In genomic region chr1:207064546-207064945, GRCh38 we compare ENCODE assay signal across 32 cellular contexts. TPM values are rescaled to one million over a fixed set of nuclear protein-coding genes. Genes with fewer than 3 reads are reported as not detected.
DNase-seq lines count a peak whose midpoint lies in the region; ATAC-seq, FAIRE-seq and TF ChIP-seq lines count a peak whose summit lies in the region.
"Had no signal": no experiment of that assay in that cellular context is flagged by ENCODE, and none has a peak within 500 bp of the region (broad histone marks: within the 10 kb centered on the region; RNA-seq: fewer than 3 reads in every experiment).

No MANE protein-coding gene starts in this region.

- peak in 1 of 4 donors; percentile 10 for TF ChIP-seq POLR2A in upper lobe of left lung (IDR thresholded peaks at IDR 0.05)

- FAIRE-seq in pancreas (lab: Jason Lieb, UNC): no peak
- FAIRE-seq: GM12892 had no signal

- H2AFZ ChIP-seq in hepatocyte: no peak overlapping the region

- no peak overlapping the region for H3K27ac Mint-ChIP-seq in stimulated activated naive B cell treated with anti-CD40 and anti-IgM and Interleukin-4, amounts not matched to agents 10 μg/mL and 1 μg/mL and 100 μg/mL, for 72 hours
- H3K27ac Mint-ChIP-seq: activated CD8-positive, alpha-beta memory T cell treated with anti-CD3 and anti-CD28 coated beads, Interleukin-2, amount 10 ng/mL, durations not matched to agents 7 days and 5 days; activated naive CD8-positive, alpha-beta T cell treated with anti-CD3 and anti-CD28 coated beads, Interleukin-2, amount 50 U/mL, for 24 hours; memory B cell; type B pancreatic cell had no signal

- TF ChIP-seq CTCF in dorsolateral prefrontal cortex (IDR thresholded peaks at IDR 0.05 in 54 of 56, conservative IDR thresholded peaks at IDR 0.05 in 2 of 56; ENCODE audit: low read depth in 1 of 56, partially characterized antibody in 56 of 56) (no peak), hepatocyte (IDR thresholded peaks at IDR 0.05; ENCODE audit: poor library complexity) (no peak), pancreas (IDR thresholded peaks at IDR 0.05) (no peak), upper lobe of left lung (IDR thresholded peaks at IDR 0.05) (no peak)

- H3K4me3 Mint-ChIP-seq in stimulated activated naive B cell treated with anti-CD40 and anti-IgM and Interleukin-4, amounts not matched to agents 10 μg/mL and 1 μg/mL and 100 μg/mL, for 72 hours: no peak overlapping the region
- H3K4me3 Mint-ChIP-seq: activated CD8-positive, alpha-beta memory T cell treated with anti-CD3 and anti-CD28 coated beads, Interleukin-2, amount 10 ng/mL, durations not matched to agents 7 days and 5 days; activated naive CD8-positive, alpha-beta T cell treated with anti-CD3 and anti-CD28 coated beads, Interleukin-2, amount 50 U/mL, for 24 hours; memory B cell; type B pancreatic cell had no signal

- no peak for TF ChIP-seq EP300 in upper lobe of left lung (IDR thresholded peaks at IDR 0.05)

- no peaks in the 10 kb centered on the region for H3K79me2 ChIP-seq in hepatocyte

- no peaks in the 10 kb centered on the region for H4K20me1 ChIP-seq in hepatocyte (ENCODE audit: insufficient read depth, poor library complexity, severe bottlenecking)
- H4K20me1 ChIP-seq: BLaER1 had no signal

- H3K4me3 ChIP-seq in dorsolateral prefrontal cortex (no peak overlapping the region), hepatocyte (no peak overlapping the region), pancreas (no peak overlapping the region), upper lobe of left lung (no peak overlapping the region)
- H3K4me3 ChIP-seq: BLaER1, gastroesophageal sphincter, right lobe of liver, SK-N-MC had no signal

- no peaks in the 10 kb centered on the region for H3K9me2 ChIP-seq in hepatocyte (replicated peaks; ENCODE audit: insufficient read depth)

- H3K4me1 ChIP-seq in hepatocyte (ENCODE audit: insufficient read depth) (no peaks in the 10 kb centered on the region), pancreas (no peaks in the 10 kb centered on the region), upper lobe of left lung (peaks cover 0 to 11% (median 5%) of the 10 kb centered on the region in 4 donors)
- H3K4me1 ChIP-seq: BLaER1, gastroesophageal sphincter, right lobe of liver had no signal

- DNase-seq in dorsolateral prefrontal cortex: no peak
- DNase-seq in hepatocyte (ENCODE audit: low spot score): no peak
- peak in 3 of 6 donors; percentile 22 to 53 (median 30) for DNase-seq in pancreas
- peak in 1 of 2 donors; percentile 77 for DNase-seq in upper lobe of left lung
- DNase-seq in NCI-H1436 treated with DMSO at 0.1 percent for 48 hours (lab: John Stamatoyannopoulos, UW): no peak
- DNase-seq in stimulated activated naive B cell treated with anti-CD40 and anti-IgM and Interleukin-4, amounts not matched to agents 10 μg/mL and 1 μg/mL and 100 μg/mL, for 72 hours: no peak
- no peak for DNase-seq in NCI-H526 (lab: John Stamatoyannopoulos, UW)
- DNase-seq in ureter (ENCODE audit: low spot score): no peak
- DNase-seq: activated CD4-positive, alpha-beta T cell treated with anti-CD3 and anti-CD28 coated beads, Interleukin-2, amount 50 U/mL, for 4 hours; activated CD8-positive, alpha-beta memory T cell treated with anti-CD3 and anti-CD28 coated beads, Interleukin-2, amount 10 ng/mL, durations not matched to agents 7 days and 5 days; activated naive CD4-positive, alpha-beta T cell; activated naive CD8-positive, alpha-beta T cell treated with anti-CD3 and anti-CD28 coated beads, Interleukin-2, amount 50 U/mL, for 24 hours; activated T-cell treated with anti-CD3 and anti-CD28 coated beads, Interleukin-2, amount 50 U/mL, for 48 hours; cerebellar nuclear complex; NCI-H1092; NCI-H187 treated with DMSO at 0.1 percent for 48 hours; NCI-H524 treated with DMSO at 0.1 percent for 48 hours; OCI-M1; right lobe of liver; stimulated activated CD4-positive, alpha-beta T cell treated with anti-CD3 and anti-CD28 coated beads, Interleukin-12 subunit alpha, Interleukin-12 subunit beta, amount 100 ng/mL, for 4 hours; stimulated activated CD4-positive, alpha-beta T cell treated with anti-CD3 and anti-CD28 coated beads, Interleukin-4, amount 100 ng/mL, for 1 hour had no signal

- 94% methylated on average over 8 of the region's 8 CpGs for WGBS in hepatocyte (ENCODE audit: low lambda C conversion rate, missing lambda C conversion rate)
- 66 to 79% methylated on average over 8 of the region's 8 CpGs for WGBS in pancreas, 2 donors
- WGBS in upper lobe of left lung, 2 donors: 72 to 77% methylated on average over 7 to 8 of the region's 8 CpGs

- peak; percentile 38 to 72 (median 54) for ATAC-seq in pancreas
- ATAC-seq in upper lobe of left lung (ENCODE audit: low FRiP score in 2 of 2): peak; percentile 57 to 80
- no peak for ATAC-seq in stimulated activated naive B cell treated with anti-CD40 and anti-IgM and Interleukin-4, amounts not matched to agents 10 μg/mL and 1 μg/mL and 100 μg/mL, for 72 hours (replicated peaks)
- ATAC-seq: activated CD4-positive, CD25-positive, alpha-beta regulatory T cell treated with anti-CD3 and anti-CD28 coated beads, Interleukin-2, amount 50 U/mL, for 24 hours; activated CD8-positive, alpha-beta memory T cell treated with anti-CD3 and anti-CD28 coated beads, Interleukin-2, amount 10 ng/mL, durations not matched to agents 7 days and 5 days; activated naive CD8-positive, alpha-beta T cell treated with anti-CD3 and anti-CD28 coated beads, Interleukin-2, amount 50 U/mL, for 24 hours; gastroesophageal sphincter had no signal

- H3K36me3 Mint-ChIP-seq in stimulated activated naive B cell treated with anti-CD40 and anti-IgM and Interleukin-4, amounts not matched to agents 10 μg/mL and 1 μg/mL and 100 μg/mL, for 72 hours: peaks cover 46 to 65% of the 10 kb centered on the region in 2 donors

- no peaks in the 10 kb centered on the region for H3K27me3 Mint-ChIP-seq in stimulated activated naive B cell treated with anti-CD40 and anti-IgM and Interleukin-4, amounts not matched to agents 10 μg/mL and 1 μg/mL and 100 μg/mL, for 72 hours
- H3K27me3 Mint-ChIP-seq: activated CD8-positive, alpha-beta memory T cell treated with anti-CD3 and anti-CD28 coated beads, Interleukin-2, amount 10 ng/mL, durations not matched to agents 7 days and 5 days; activated naive CD8-positive, alpha-beta T cell treated with anti-CD3 and anti-CD28 coated beads, Interleukin-2, amount 50 U/mL, for 24 hours; memory B cell; type B pancreatic cell had no signal

- H3K27ac ChIP-seq in dorsolateral prefrontal cortex (peak overlapping the region in 33 of 59 donors; percentile 5 to 83 (median 50)), hepatocyte (peak overlapping the region; percentile 34), pancreas (no peak overlapping the region), upper lobe of left lung (peak overlapping the region; percentile 1 to 65 (median 48))
- H3K27ac ChIP-seq: BLaER1, gastroesophageal sphincter, right lobe of liver, SK-N-MC had no signal

- H3K4me2 ChIP-seq in hepatocyte: no peak overlapping the region
- H3K4me2 ChIP-seq: BLaER1 had no signal

- H3K4me1 Mint-ChIP-seq in stimulated activated naive B cell treated with anti-CD40 and anti-IgM and Interleukin-4, amounts not matched to agents 10 μg/mL and 1 μg/mL and 100 μg/mL, for 72 hours: peaks cover 7 to 13% of the 10 kb centered on the region in 2 donors

- H3K9me3 ChIP-seq in hepatocyte (ENCODE audit: low read depth): no peaks in the 10 kb centered on the region
- H3K9me3 ChIP-seq in pancreas: no peaks in the 10 kb centered on the region
- no peaks in the 10 kb centered on the region for H3K9me3 ChIP-seq in upper lobe of left lung
- H3K9me3 ChIP-seq: BLaER1, gastroesophageal sphincter, right lobe of liver had no signal

- H3K27me3 ChIP-seq in dorsolateral prefrontal cortex: no peaks in the 10 kb centered on the region
- no peaks in the 10 kb centered on the region for H3K27me3 ChIP-seq in hepatocyte
- no peaks in the 10 kb centered on the region for H3K27me3 ChIP-seq in pancreas
- H3K27me3 ChIP-seq in upper lobe of left lung: no peaks in the 10 kb centered on the region
- H3K27me3 ChIP-seq: BLaER1, gastroesophageal sphincter, right lobe of liver had no signal

- intact Hi-C loops in dorsolateral prefrontal cortex (cut with DNase I): no loop called here
- intact Hi-C loops in pancreas (cut with DNase I): no loop called here

- no peaks in the 10 kb centered on the region for H3K9me3 Mint-ChIP-seq in stimulated activated naive B cell treated with anti-CD40 and anti-IgM and Interleukin-4, amounts not matched to agents 10 μg/mL and 1 μg/mL and 100 μg/mL, for 72 hours
- H3K9me3 Mint-ChIP-seq: activated naive CD8-positive, alpha-beta T cell treated with anti-CD3 and anti-CD28 coated beads, Interleukin-2, amount 50 U/mL, for 24 hours; memory B cell; type B pancreatic cell had no signal

- H3K36me3 ChIP-seq in hepatocyte (replicated peaks; ENCODE audit: insufficient read depth, low read depth) (no peaks in the 10 kb centered on the region), pancreas (peaks cover 0 to 13% (median 6%) of the 10 kb centered on the region in 3 donors), upper lobe of left lung (peaks cover 9 to 81% (median 20%) of the 10 kb centered on the region in 4 donors)
- H3K36me3 ChIP-seq: BLaER1 had no signal

RNA-seq across cellular contexts. Expression of gene PFKFB2, which starts 11.5 kb away (rescaled TPM):
- total RNA-seq in dorsolateral prefrontal cortex: 100 to 1,000 TPM in 1 of 120 experiments, 10 to 100 TPM in 119; 18.5 to 126 (median 47.9) TPM
- 19.2 and 23.6 TPM in 2 replicates for total RNA-seq in hepatocyte
- polyA plus RNA-seq in hepatocyte: 9.5 and 10.0 TPM in 2 replicates
- total RNA-seq in pancreas: 10 to 100 TPM in 3 of 6 donors, 1 to 10 TPM in 3; 4.4 to 19.6 (median 9.9) TPM
- polyA plus RNA-seq in pancreas: 10 to 100 TPM in 1 of 2 donors, 1 to 10 TPM in 1; 8.0 to 28.5 TPM
- 10 to 100 TPM; 25.3 to 95.5 (median 58.0) TPM for total RNA-seq in upper lobe of left lung
- 27.0 TPM for total RNA-seq in ureter

RNA-seq across cellular contexts. Expression of gene YOD1, which starts 13.5 kb away (rescaled TPM):
- 10 to 100 TPM; 10.1 to 24.4 (median 14.4) TPM for total RNA-seq in dorsolateral prefrontal cortex
- total RNA-seq in hepatocyte: 25.7 and 25.8 TPM in 2 replicates
- polyA plus RNA-seq in hepatocyte: 4.5 and 5.6 TPM in 2 replicates
- 1 to 10 TPM; 1.8 to 4.0 (median 2.3) TPM for total RNA-seq in pancreas
- polyA plus RNA-seq in pancreas: 1 to 10 TPM; 1.1 to 2.4 TPM
- 10 to 100 TPM in 3 of 6 donors, 1 to 10 TPM in 3; 6.0 to 24.4 (median 9.4) TPM for total RNA-seq in upper lobe of left lung
- total RNA-seq in ureter: 9.8 TPM

RNA-seq across cellular contexts. Expression of gene C4BPB, which starts 24.1 kb away (rescaled TPM):
- total RNA-seq in dorsolateral prefrontal cortex (not detected), hepatocyte (16.0 and 16.8 TPM in 2 replicates), pancreas (1 to 10 TPM; 1.6 to 6.3 (median 3.1) TPM), upper lobe of left lung (10 to 100 TPM in 2 of 6 donors, 1 to 10 TPM in 4; 1.1 to 40.9 (median 9.2) TPM), ureter (0.34 TPM)
- polyA plus RNA-seq in hepatocyte (12.4 and 13.5 TPM in 2 replicates), pancreas (10 to 100 TPM in 1 of 2 donors, 1 to 10 TPM in 1; 7.0 to 34.1 TPM)
- total RNA-seq: H4, HT1080 had no signal
- polyA plus RNA-seq: AG04450 had no signal

RNA-seq across cellular contexts. Expression of gene C1orf116, which starts 32.0 kb away (rescaled TPM):
- total RNA-seq in dorsolateral prefrontal cortex: under 1 TPM in 103 of 120 experiments, not detected in 17; 0.07 to 0.76 (median 0.24) TPM
- total RNA-seq in hepatocyte: 16.7 and 18.3 TPM in 2 replicates
- 15.7 and 18.7 TPM in 2 replicates for polyA plus RNA-seq in hepatocyte
- 10 to 100 TPM in 4 of 6 donors, 1 to 10 TPM in 2; 7.8 to 26.9 (median 10.1) TPM for total RNA-seq in pancreas
- polyA plus RNA-seq in pancreas: 10 to 100 TPM in 1 of 2 donors, 1 to 10 TPM in 1; 9.4 to 11.7 TPM
- total RNA-seq in upper lobe of left lung: 100 to 1,000 TPM in 5 of 6 donors, 10 to 100 TPM in 1; 92.5 to 222 (median 193) TPM
- 45.7 TPM for total RNA-seq in ureter
- total RNA-seq: activated CD8-positive, alpha-beta memory T cell treated with anti-CD3 and anti-CD28 coated beads, Interleukin-2, amount 10 ng/mL, durations not matched to agents 7 days and 5 days; H4; T-helper 1 cell treated with Interleukin-12 subunit alpha and Interleukin-12 subunit beta and Interleukin-4 antibody, amounts not matched to agents 30 ng/mL and 1 ng/mL, for 36 hours had no signal
- polyA plus RNA-seq: AG04450 had no signal

RNA-seq across cellular contexts. Expression of gene C4BPA, which starts 39.5 kb away (rescaled TPM):
- not detected for total RNA-seq in dorsolateral prefrontal cortex
- total RNA-seq in hepatocyte: 17.2 and 23.5 TPM in 2 replicates
- polyA plus RNA-seq in hepatocyte: 10.2 and 12.4 TPM in 2 replicates
- 10 to 100 TPM in 1 of 6 donors, 1 to 10 TPM in 5; 1.4 to 15.4 (median 7.7) TPM for total RNA-seq in pancreas
- polyA plus RNA-seq in pancreas: 10 to 100 TPM in 1 of 2 donors, 1 to 10 TPM in 1; 7.2 to 11.9 TPM
- 100 to 1,000 TPM in 3 of 6 donors, 10 to 100 TPM in 3; 39.0 to 618 (median 118) TPM for total RNA-seq in upper lobe of left lung
- 0.21 TPM for total RNA-seq in ureter
- total RNA-seq: activated CD8-positive, alpha-beta memory T cell treated with anti-CD3 and anti-CD28 coated beads, Interleukin-2, amount 10 ng/mL, durations not matched to agents 7 days and 5 days; HT1080; T-helper 1 cell treated with Interleukin-12 subunit alpha and Interleukin-12 subunit beta and Interleukin-4 antibody, amounts not matched to agents 30 ng/mL and 1 ng/mL, for 36 hours had no signal
- polyA plus RNA-seq: AG04450 had no signal

Comparison
In these comparisons a context has a peak if more than half of its experiments do, and no peak if none do; other contexts are left out.
1. H3K27ac ChIP-seq: peak in dorsolateral prefrontal cortex (33 of 59), hepatocyte (single experiment) and upper lobe of left lung (4 of 4); none in pancreas (0 of 4).
2. ATAC-seq: peak in pancreas (4 of 4) and upper lobe of left lung (2 of 2); none in stimulated activated naive B cell treated with anti-CD40 and anti-IgM and Interleukin-4, amounts not matched to agents 10 μg/mL and 1 μg/mL and 100 μg/mL, for 72 hours (0 of 2).